In genomic region chrX:12997898-12998687, GRCh38 we compare ENCODE assay signal across 10 cellular contexts. TPM values are rescaled to one million over a fixed set of nuclear protein-coding genes. Genes with fewer than 3 reads are reported as not detected.
A peak's percentile ranks its signal among the peaks of the same experiment; 100 is the strongest.
DNase-seq lines count a peak whose midpoint lies in the region; ATAC-seq, FAIRE-seq and TF ChIP-seq lines count a peak whose summit lies in the region.
"Had no signal": no experiment of that assay in that cellular context is flagged by ENCODE, and none has a peak within 500 bp of the region (broad histone marks: within the 10 kb centered on the region; RNA-seq: fewer than 3 reads in every experiment).

No MANE protein-coding gene starts in this region.

- POLR2A ChIA-PET in K562 (lab: Yijun Ruan, JAX), result no interaction called here
- POLR2A ChIA-PET in naive thymus-derived CD8-positive, alpha-beta T cell (lab: Charles Lee), result interaction anchor here (0.8 to 14.1 kb wide), 8 partner anchors 16 to 89 kb away, joined by 3 to 329 read pairs (median 6); partner anchors contain the start of gene TMSB4X

- in situ Hi-C loops in K562 (cut with MboI), result no loop called here

- H3K36me3 ChIP-seq in BLaER1 (no peaks in the 10 kb centered on the region), KMS-11 (ENCODE audit: insufficient read depth) (no peaks in the 10 kb centered on the region), K562 (ENCODE audit: control insufficient read depth, insufficient read depth, low read length) (no peaks in the 10 kb centered on the region), vagina (no peaks in the 10 kb centered on the region), prostate gland (no peaks in the 10 kb centered on the region)

- no peaks in the 10 kb centered on the region for H3K36me3 Mint-ChIP-seq in naive thymus-derived CD8-positive, alpha-beta T cell

- H3K27me3 Mint-ChIP-seq in naive thymus-derived CD8-positive, alpha-beta T cell, result no peaks in the 10 kb centered on the region

- peak overlapping the region; percentile 16 to 85 (median 60) for H3K4me3 Mint-ChIP-seq in naive thymus-derived CD8-positive, alpha-beta T cell

- peak overlapping the region; percentile 85 to 100 (median 93) for H3K27ac Mint-ChIP-seq in naive thymus-derived CD8-positive, alpha-beta T cell

- WGBS in K562 (ENCODE audit: insufficient coverage, low coverage, missing lambda C conversion rate), result 20% methylated on average over 4 of the region's 5 CpGs
- 5% methylated on average over 5 of the region's 5 CpGs for WGBS in prostate gland

- intact Hi-C loops in K562 (cut with micrococcal nuclease) (no loop called here), vagina (cut with DNase I) (no loop called here), prostate gland (cut with DNase I) (no loop called here)

- TF ChIP-seq EP300 in K562 (IDR thresholded peaks at IDR 0.05; ENCODE audit: low read length), result no peak

- H3K9me3 Mint-ChIP-seq in naive thymus-derived CD8-positive, alpha-beta T cell, result no peaks in the 10 kb centered on the region

- no peak for TF ChIP-seq RAD21 in K562 (CRISPR knock-in tag; conservative IDR thresholded peaks at IDR 0.05 in 1 of 2, IDR thresholded peaks at IDR 0.05 in 1 of 2)

- H3K27ac ChIP-seq in BLaER1 (peak overlapping the region; percentile 92), KMS-11 (peak overlapping the region; percentile 79), K562 (ENCODE audit: extremely low read depth, low read depth, low read length) (no peak overlapping the region), vagina (no peak overlapping the region), prostate gland (no peak overlapping the region)

- TF ChIP-seq CTCF in KMS-11 (conservative IDR thresholded peaks at IDR 0.05; ENCODE audit: low read depth, low read length) (no peak), K562 (IDR thresholded peaks at IDR 0.05 in 2 of 3, conservative IDR thresholded peaks at IDR 0.05 in 1 of 3; ENCODE audit: insufficient read depth in 2 of 3, low read depth in 1 of 3, low read length in 3 of 3) (no peak), vagina (IDR thresholded peaks at IDR 0.05) (no peak), prostate gland (IDR thresholded peaks at IDR 0.05) (no peak)

- H3K9me1 ChIP-seq in K562 (ENCODE audit: control insufficient read depth, insufficient read depth, low read length), result no peaks in the 10 kb centered on the region

- FAIRE-seq in K562 (lab: Jason Lieb, UNC), result no peak
- FAIRE-seq: HTR-8/SVneo had no signal

- CTCF ChIA-PET in K562 (lab: Yijun Ruan, JAX; ENCODE audit: low intra/inter-chr PET ratio), result no interaction called here

- H3K9me3 ChIP-seq in BLaER1, result peaks cover 5% of the 10 kb centered on the region; the same call in 1 of the 2 replicates
- no peaks in the 10 kb centered on the region for H3K9me3 ChIP-seq in K562 (replicated peaks; ENCODE audit: control insufficient read depth, insufficient read depth, low read depth, low read length)
- no peaks in the 10 kb centered on the region for H3K9me3 ChIP-seq in vagina
- no peaks in the 10 kb centered on the region for H3K9me3 ChIP-seq in prostate gland

- H3K27me3 ChIP-seq in BLaER1 (no peaks in the 10 kb centered on the region), KMS-11 (ENCODE audit: insufficient read depth, low read depth) (no peaks in the 10 kb centered on the region), K562 (ENCODE audit: control insufficient read depth in 2 of 2, insufficient read depth in 2 of 2, low read length in 2 of 2) (no peaks in the 10 kb centered on the region), vagina (no peaks in the 10 kb centered on the region), prostate gland (replicated peaks; ENCODE audit: insufficient read depth) (no peaks in the 10 kb centered on the region)

- H4K20me1 ChIP-seq in BLaER1, result no peaks in the 10 kb centered on the region
- no peaks in the 10 kb centered on the region for H4K20me1 ChIP-seq in KMS-11 (ENCODE audit: insufficient read depth)
- H4K20me1 ChIP-seq in K562 (replicated peaks; ENCODE audit: control insufficient read depth, insufficient read depth, low read length), result no peaks in the 10 kb centered on the region

- no peak for DNase-seq in K562 (ENCODE audit: extremely low read depth in 1 of 4, low spot score in 3 of 4)
- no peak for DNase-seq in naive thymus-derived CD8-positive, alpha-beta T cell
- DNase-seq in vagina (ENCODE audit: extremely low spot score in 2 of 2), result no peak
- DNase-seq in HuH-7.5 (ENCODE audit: low spot score), result no peak
- no peak for DNase-seq in dedifferentiated amniotic fluid mesenchymal stem cell (ENCODE audit: extremely low spot score)
- DNase-seq in prostate gland (ENCODE audit: low spot score), result no peak
- DNase-seq: GDM1 had no signal

- H3K79me2 ChIP-seq in KMS-11 (ENCODE audit: insufficient read depth, low read depth) (no peaks in the 10 kb centered on the region), K562 (ENCODE audit: control insufficient read depth, insufficient read depth, low read length) (no peaks in the 10 kb centered on the region)

- H3K4me1 Mint-ChIP-seq in naive thymus-derived CD8-positive, alpha-beta T cell, result peaks cover 7 to 75% (median 53%) of the 10 kb centered on the region in 4 donors

- H2AFZ ChIP-seq in KMS-11 (ENCODE audit: low read depth) (peak overlapping the region; percentile 58), K562 (ENCODE audit: low read depth, low read length) (peak overlapping the region; percentile 75)

- no peak for TF ChIP-seq POLR2A in K562 (conservative IDR thresholded peaks at IDR 0.05)
- no peak for TF ChIP-seq POLR2A in vagina (IDR thresholded peaks at IDR 0.05)
- TF ChIP-seq POLR2A in prostate gland (IDR thresholded peaks at IDR 0.05), result no peak

- H3K9ac ChIP-seq in BLaER1 (peak overlapping the region; percentile 59), KMS-11 (peak overlapping the region; percentile 51; the same call in 1 of the 2 replicates), K562 (ENCODE audit: insufficient read depth in 1 of 2, low read depth in 2 of 2, low read length in 2 of 2) (0 out of 4 replicates have a peak overlapping the region, but pooled peaks of 1 of the 2 experiments have one; percentile 35)

- ATAC-seq in K562, result no peak; the same call in 2 of the 3 replicates
- ATAC-seq in naive thymus-derived CD8-positive, alpha-beta T cell, result no peak

- H3K4me1 ChIP-seq in BLaER1, result peaks cover 75% of the 10 kb centered on the region
- peaks cover 61% of the 10 kb centered on the region for H3K4me1 ChIP-seq in KMS-11 (ENCODE audit: low read depth, poor library complexity, severe bottlenecking)
- peaks cover 0 to 2% of the 10 kb centered on the region in 2 experiments; a peak in 2 of 5 replicates for H3K4me1 ChIP-seq in K562 (replicated peaks in 1 of 2; ENCODE audit: control insufficient read depth in 2 of 2, insufficient read depth in 2 of 2, low read length in 2 of 2)
- peaks cover 10% of the 10 kb centered on the region for H3K4me1 ChIP-seq in vagina
- H3K4me1 ChIP-seq in prostate gland (replicated peaks), result no peaks in the 10 kb centered on the region

- no TSS peak for BruUV-seq in K562 (replicated peaks; lab: Mats Ljungman, UMichigan)

- H3K4me2 ChIP-seq in BLaER1, result peak overlapping the region; percentile 75
- peak overlapping the region; percentile 57; the same call in 1 of the 2 replicates for H3K4me2 ChIP-seq in KMS-11
- H3K4me2 ChIP-seq in K562 (ENCODE audit: insufficient read depth, low read length), result no peak overlapping the region

- H3K4me3 ChIP-seq in BLaER1 (peak overlapping the region; percentile 47; the same call in 1 of the 2 replicates), KMS-11 (IDR thresholded peaks at IDR 0.05; ENCODE audit: insufficient read depth, low read depth, low read length) (no peak overlapping the region), K562 (no peak overlapping the region), vagina (no peak overlapping the region), prostate gland (no peak overlapping the region)

RNA-seq across cellular contexts. Expression of gene TMSB4X, which starts 23.2 kb away (rescaled TPM):
- total RNA-seq in K562 (2011; cell fraction: chromatin; rRNA removed; ENCODE audit: low replicate concordance), result 101 and 112 TPM in 2 replicates
- total RNA-seq in K562 (2011; cell fraction: nucleolus; rRNA removed), result 168 and 187 TPM in 2 replicates
- 227 and 306 TPM in 2 replicates for total RNA-seq in K562 (2011; cell fraction: nucleoplasm; rRNA removed)
- total RNA-seq in K562 (2014; rRNA removed), result 1,035 and 1,094 TPM in 2 replicates
- 1,529 and 1,745 TPM in 2 replicates for total RNA-seq in K562 (2014; rRNA removed; fragmentation: Illumina TruSeq; extraction: Trizol)
- 1,145 and 1,178 TPM in 2 replicates for total RNA-seq in K562 (2015; rRNA removed; fragmentation: Illumina TruSeq; extraction: Trizol)
- 1,266 and 1,292 TPM in 2 replicates for total RNA-seq in K562 (2021)
- 1,337 and 1,853 TPM in 2 replicates for polyA plus RNA-seq in K562 (2011; rRNA removed)
- polyA plus RNA-seq in K562 (2011; cell fraction: cytosol; rRNA removed), result 358 and 852 TPM in 2 replicates
- polyA plus RNA-seq in K562 (2011; cell fraction: nucleus; rRNA removed), result 404 and 705 TPM in 2 replicates
- polyA plus RNA-seq in K562 (2012), result 2,539 and 2,674 TPM in 2 replicates
- polyA plus RNA-seq in K562 (2014; fragmentation: Illumina TruSeq; extraction: Trizol), result 1,680 and 2,424 TPM in 2 replicates
- polyA plus RNA-seq in K562 (2014; fragmentation: Nextera tagmentation; extraction: Ambion mirVana), result 1,000 to 10,000 TPM; 1,688 to 2,035 TPM
- polyA plus RNA-seq in K562 (2014; rRNA removed), result 1,576 and 1,785 TPM in 2 replicates
- 876 and 1,337 TPM in 2 replicates for polyA minus RNA-seq in K562 (2011; rRNA and poly(A)+ RNA removed)
- polyA minus RNA-seq in K562 (2011; cell fraction: cytosol; rRNA and poly(A)+ RNA removed), result 265 and 346 TPM in 2 replicates
- polyA minus RNA-seq in K562 (2011; cell fraction: nucleus; rRNA and poly(A)+ RNA removed), result 112 and 295 TPM in 2 replicates
- total RNA-seq in naive thymus-derived CD8-positive, alpha-beta T cell, result 1,000 to 10,000 TPM; 4,350 to 4,478 TPM
- over 10,000 TPM; 23,903 to 30,039 (median 28,786) TPM for polyA plus RNA-seq in naive thymus-derived CD8-positive, alpha-beta T cell
- 3,119 TPM for total RNA-seq in vagina
- 1,000 to 10,000 TPM; 1,116 to 1,330 TPM for total RNA-seq in prostate gland

RNA-seq across cellular contexts. Expression of gene FAM9C, which starts 46.3 kb away (rescaled TPM):
- total RNA-seq in K562 (2011; cell fraction: chromatin; rRNA removed; ENCODE audit: low replicate concordance), result not detected in 2 replicates
- total RNA-seq in K562 (2011; cell fraction: nucleolus; rRNA removed), result not detected in 2 replicates
- not detected in 2 replicates for total RNA-seq in K562 (2011; cell fraction: nucleoplasm; rRNA removed)
- not detected in 2 replicates for total RNA-seq in K562 (2014; rRNA removed)
- not detected in 2 replicates for total RNA-seq in K562 (2014; rRNA removed; fragmentation: Illumina TruSeq; extraction: Trizol)
- total RNA-seq in K562 (2015; rRNA removed; fragmentation: Illumina TruSeq; extraction: Trizol), result not detected in 2 replicates
- not detected in 2 replicates for total RNA-seq in K562 (2021)
- polyA plus RNA-seq in K562 (2011; rRNA removed), result not detected in 2 replicates
- polyA plus RNA-seq in K562 (2011; cell fraction: cytosol; rRNA removed), result not detected in 2 replicates
- polyA plus RNA-seq in K562 (2011; cell fraction: nucleus; rRNA removed), result not detected in 2 replicates
- not detected in 2 replicates for polyA plus RNA-seq in K562 (2012)
- polyA plus RNA-seq in K562 (2014; fragmentation: Illumina TruSeq; extraction: Trizol), result not detected in 2 replicates
- polyA plus RNA-seq in K562 (2014; fragmentation: Nextera tagmentation; extraction: Ambion mirVana), result not detected
- polyA plus RNA-seq in K562 (2014; rRNA removed), result not detected in 2 replicates
- not detected in 2 replicates for polyA minus RNA-seq in K562 (2011; rRNA and poly(A)+ RNA removed)
- polyA minus RNA-seq in K562 (2011; cell fraction: cytosol; rRNA and poly(A)+ RNA removed), result not detected in 2 replicates
- polyA minus RNA-seq in K562 (2011; cell fraction: nucleus; rRNA and poly(A)+ RNA removed), result not detected in 2 replicates
- not detected for total RNA-seq in naive thymus-derived CD8-positive, alpha-beta T cell
- polyA plus RNA-seq in naive thymus-derived CD8-positive, alpha-beta T cell, result not detected
- not detected for total RNA-seq in vagina
- total RNA-seq in prostate gland, result 1 to 10 TPM in 1 of 2 donors, not detected in 1; 6.5 TPM

Comparison
In these comparisons a context has a peak if more than half of its experiments do, and no peak if none do; other contexts are left out.
1. H3K27ac ChIP-seq: peak in BLaER1 (single experiment) and KMS-11 (single experiment); none in K562 (single experiment), vagina (single experiment) and prostate gland (0 of 2).